Comparison of ENCODE assay signal across 8 cellular contexts in genomic region chr17:59219992-59220327, GRCh38. TPM values are rescaled to one million over a fixed set of nuclear protein-coding genes. Genes with fewer than 3 reads are reported as not detected.
DNase-seq lines count a peak whose midpoint lies in the region; ATAC-seq lines count a peak whose summit lies in the region.

No MANE protein-coding gene starts in this region.

- no peaks in the 10 kb centered on the region for H3K9me3 Mint-ChIP-seq in activated CD8-positive, alpha-beta memory T cell treated with anti-CD3 and anti-CD28 coated beads, Interleukin-2, amount 10 ng/mL, durations not matched to agents 7 days and 5 days (ENCODE audit: low read depth)
- H3K9me3 Mint-ChIP-seq in activated T-helper 2 cell treated with anti-CD3 and anti-CD28 coated beads, Interferon-gamma antibody, Interleukin-2, Interleukin-4, amounts not matched to agents 10 μg/mL and 5 μg/mL and 100 μg/mL, durations not matched to agents 14 hours and 24 hours and 36 hours: no peaks in the 10 kb centered on the region

- no peaks in the 10 kb centered on the region for H3K9me3 ChIP-seq in thymus (ENCODE audit: control insufficient read depth)

- no peak for DNase-seq in activated CD8-positive, alpha-beta memory T cell treated with anti-CD3 and anti-CD28 coated beads, Interleukin-2, amount 10 ng/mL, durations not matched to agents 7 days and 5 days
- no peak for DNase-seq in activated CD8-positive, alpha-beta memory T cell treated with anti-CD3 and anti-CD28 coated beads for 24 hours
- DNase-seq in activated T-helper 2 cell treated with anti-CD3 and anti-CD28 coated beads, Interferon-gamma antibody, Interleukin-2, Interleukin-4, amounts not matched to agents 10 μg/mL and 5 μg/mL and 100 μg/mL, durations not matched to agents 14 hours and 24 hours and 36 hours (ENCODE audit: low spot score): no peak
- no peak for DNase-seq in posterior vena cava (ENCODE audit: low spot score)
- no peak for DNase-seq in stimulated activated CD4-positive, alpha-beta T cell treated with anti-CD3 and anti-CD28 coated beads, Interleukin-4, amount 100 ng/mL, for 1 hour

- peak overlapping the region; percentile 83 for H3K27ac ChIP-seq in layer of hippocampus (ENCODE audit: low read depth, low read length)
- peak overlapping the region; percentile 59 for H3K27ac ChIP-seq in thymus (ENCODE audit: low read depth)

- CTCF ChIA-PET in activated CD8-positive, alpha-beta memory T cell treated with anti-CD3 and anti-CD28 coated beads, Interleukin-2, amount 10 ng/mL, durations not matched to agents 7 days and 5 days (lab: Charles Lee): interaction anchor here (0.7 to 2.0 kb wide), 7 partner anchors 10 to 225 kb away, joined by 3 to 30 read pairs (median 5); partner anchors contain the start of gene SMG8

- 44% methylated on average over 7 of the region's 7 CpGs for WGBS in thymus

- no peaks in the 10 kb centered on the region for H3K36me3 Mint-ChIP-seq in activated CD8-positive, alpha-beta memory T cell treated with anti-CD3 and anti-CD28 coated beads, Interleukin-2, amount 10 ng/mL, durations not matched to agents 7 days and 5 days
- no peaks in the 10 kb centered on the region for H3K36me3 Mint-ChIP-seq in activated T-helper 2 cell treated with anti-CD3 and anti-CD28 coated beads, Interferon-gamma antibody, Interleukin-2, Interleukin-4, amounts not matched to agents 10 μg/mL and 5 μg/mL and 100 μg/mL, durations not matched to agents 14 hours and 24 hours and 36 hours (ENCODE audit: low read depth)

- no peaks in the 10 kb centered on the region for H3K4me1 ChIP-seq in thymus (ENCODE audit: control insufficient read depth, insufficient read depth, low read length)

- peaks cover 13% of the 10 kb centered on the region for H3K4me1 Mint-ChIP-seq in activated CD8-positive, alpha-beta memory T cell treated with anti-CD3 and anti-CD28 coated beads, Interleukin-2, amount 10 ng/mL, durations not matched to agents 7 days and 5 days
- H3K4me1 Mint-ChIP-seq in activated T-helper 2 cell treated with anti-CD3 and anti-CD28 coated beads, Interferon-gamma antibody, Interleukin-2, Interleukin-4, amounts not matched to agents 10 μg/mL and 5 μg/mL and 100 μg/mL, durations not matched to agents 14 hours and 24 hours and 36 hours (ENCODE audit: low read depth): peaks cover 13% of the 10 kb centered on the region

- no peaks in the 10 kb centered on the region for H3K27me3 Mint-ChIP-seq in activated CD8-positive, alpha-beta memory T cell treated with anti-CD3 and anti-CD28 coated beads, Interleukin-2, amount 10 ng/mL, durations not matched to agents 7 days and 5 days
- H3K27me3 Mint-ChIP-seq in activated T-helper 2 cell treated with anti-CD3 and anti-CD28 coated beads, Interferon-gamma antibody, Interleukin-2, Interleukin-4, amounts not matched to agents 10 μg/mL and 5 μg/mL and 100 μg/mL, durations not matched to agents 14 hours and 24 hours and 36 hours (ENCODE audit: low read depth): no peaks in the 10 kb centered on the region

- no peaks in the 10 kb centered on the region for H3K27me3 ChIP-seq in layer of hippocampus (ENCODE audit: control insufficient read depth, insufficient read depth, low read length)
- no peaks in the 10 kb centered on the region for H3K27me3 ChIP-seq in thymus (ENCODE audit: control insufficient read depth, insufficient read depth)

- ATAC-seq in activated CD8-positive, alpha-beta memory T cell treated with anti-CD3 and anti-CD28 coated beads, Interleukin-2, amount 10 ng/mL, durations not matched to agents 7 days and 5 days: no peak
- ATAC-seq in GM21717 (IDR thresholded peaks at IDR 0.05; ENCODE audit: unreplicated experiment): no peak

- peak overlapping the region; percentile 91 for H3K4me3 ChIP-seq in thymus (ENCODE audit: low read length)

- peak overlapping the region; percentile 100 for H3K4me3 Mint-ChIP-seq in activated CD8-positive, alpha-beta memory T cell treated with anti-CD3 and anti-CD28 coated beads, Interleukin-2, amount 10 ng/mL, durations not matched to agents 7 days and 5 days
- peak overlapping the region; percentile 100 for H3K4me3 Mint-ChIP-seq in activated T-helper 2 cell treated with anti-CD3 and anti-CD28 coated beads, Interferon-gamma antibody, Interleukin-2, Interleukin-4, amounts not matched to agents 10 μg/mL and 5 μg/mL and 100 μg/mL, durations not matched to agents 14 hours and 24 hours and 36 hours (ENCODE audit: low read depth)

- H3K27ac Mint-ChIP-seq in activated CD8-positive, alpha-beta memory T cell treated with anti-CD3 and anti-CD28 coated beads, Interleukin-2, amount 10 ng/mL, durations not matched to agents 7 days and 5 days: peak overlapping the region; percentile 90
- peak overlapping the region; percentile 73 for H3K27ac Mint-ChIP-seq in activated T-helper 2 cell treated with anti-CD3 and anti-CD28 coated beads, Interferon-gamma antibody, Interleukin-2, Interleukin-4, amounts not matched to agents 10 μg/mL and 5 μg/mL and 100 μg/mL, durations not matched to agents 14 hours and 24 hours and 36 hours

- intact Hi-C loops in activated T-helper 2 cell treated with anti-CD3 and anti-CD28 coated beads, Interferon-gamma antibody, Interleukin-2, Interleukin-4, amounts not matched to agents 10 μg/mL and 5 μg/mL and 100 μg/mL, durations not matched to agents 14 hours and 24 hours and 36 hours (cut with micrococcal nuclease): loop anchor here (1.0 to 10.0 kb wide), 3 partner anchors 10 to 225 kb away; partner anchors contain the start of genes SMG8 and TRIM37
- intact Hi-C loops in posterior vena cava (cut with DNase I): no loop called here

- H3K36me3 ChIP-seq in thymus (ENCODE audit: control insufficient read depth, insufficient read depth): no peaks in the 10 kb centered on the region

RNA-seq across cellular contexts. Expression of gene GDPD1, which starts 0.4 kb away (rescaled TPM):
- 1 to 10 TPM; 2.5 to 2.9 TPM for total RNA-seq in activated CD8-positive, alpha-beta memory T cell treated with anti-CD3 and anti-CD28 coated beads, Interleukin-2, amount 10 ng/mL, durations not matched to agents 7 days and 5 days
- 2.3 and 2.7 TPM in 2 replicates for total RNA-seq in activated T-helper 2 cell treated with anti-CD3 and anti-CD28 coated beads, Interferon-gamma antibody, Interleukin-2, Interleukin-4, amounts not matched to agents 10 μg/mL and 5 μg/mL and 100 μg/mL, durations not matched to agents 14 hours and 24 hours and 36 hours
- 2.5 TPM for polyA plus RNA-seq in thymus
- 1 to 10 TPM; 2.5 to 2.7 TPM for total RNA-seq in posterior vena cava

RNA-seq across cellular contexts. Expression of gene SMG8, which starts 10.1 kb away (rescaled TPM):
- 10 to 100 TPM; 15.2 to 21.7 TPM for total RNA-seq in activated CD8-positive, alpha-beta memory T cell treated with anti-CD3 and anti-CD28 coated beads, Interleukin-2, amount 10 ng/mL, durations not matched to agents 7 days and 5 days
- total RNA-seq in activated T-helper 2 cell treated with anti-CD3 and anti-CD28 coated beads, Interferon-gamma antibody, Interleukin-2, Interleukin-4, amounts not matched to agents 10 μg/mL and 5 μg/mL and 100 μg/mL, durations not matched to agents 14 hours and 24 hours and 36 hours: 20.6 and 20.8 TPM in 2 replicates
- 6.2 TPM for polyA plus RNA-seq in thymus
- 1 to 10 TPM; 6.9 to 8.2 TPM for total RNA-seq in posterior vena cava
